15 cellular contexts compared by ENCODE assay signal in genomic region chr2:235462415-235462790, GRCh38. TPM values are rescaled to one million over a fixed set of nuclear protein-coding genes. Genes with fewer than 3 reads are reported as not detected.
DNase-seq lines count a peak whose midpoint lies in the region; ATAC-seq and TF ChIP-seq lines count a peak whose summit lies in the region.
"Had no signal": no experiment of that assay in that cellular context is flagged by ENCODE, and none has a peak within 500 bp of the region (broad histone marks: within the 10 kb centered on the region; RNA-seq: fewer than 3 reads in every experiment).

No MANE protein-coding gene starts in this region.

- H3K9me3 ChIP-seq in right lobe of liver, result no peaks in the 10 kb centered on the region

- H3K27me3 ChIP-seq in right lobe of liver, result no peaks in the 10 kb centered on the region

- H3K36me3 ChIP-seq in right lobe of liver, result no peaks in the 10 kb centered on the region

- no peak overlapping the region for H3K27ac ChIP-seq in right lobe of liver
- H3K27ac ChIP-seq: C4-2B had no signal

- WGBS in right lobe of liver (ENCODE audit: insufficient coverage, low coverage, low lambda C conversion rate, missing lambda C conversion rate), result 82% methylated on average over 4 of the region's 4 CpGs

- no peak for TF ChIP-seq CTCF in nephron progenitor cell (IDR thresholded peaks at IDR 0.05)
- TF ChIP-seq CTCF in right lobe of liver (IDR thresholded peaks at IDR 0.05), result no peak

- H3K4me1 ChIP-seq in right lobe of liver, result no peaks in the 10 kb centered on the region

- in situ Hi-C loops in SK-MEL-5 (cut with HindIII; ENCODE audit: low pct_unique_long_range_greater_than_20kb, low sequenced_read_pairs), result no loop called here

- no peaks in the 10 kb centered on the region for H3K9me3 Mint-ChIP-seq in nephron progenitor cell
- H3K9me3 Mint-ChIP-seq: CD4-positive, alpha-beta T cell; GM23338 had no signal

- no peak for TF ChIP-seq POLR2A in right lobe of liver (IDR thresholded peaks at IDR 0.05)

- peaks cover 19% of the 10 kb centered on the region for H3K27me3 Mint-ChIP-seq in nephron progenitor cell (ENCODE audit: low read depth, poor library complexity)

- H3K36me3 Mint-ChIP-seq in nephron progenitor cell (ENCODE audit: low read depth), result no peaks in the 10 kb centered on the region

- no peak for ATAC-seq in right lobe of liver
- ATAC-seq: GM23338 had no signal

- intact Hi-C loops in right lobe of liver (cut with DNase I), result no loop called here

- peak; percentile 28 for DNase-seq in SK-MEL-5 (ENCODE audit: low read depth, low spot score)
- peak; percentile 68 for DNase-seq in globus pallidus (ENCODE audit: low spot score)
- DNase-seq in nephron progenitor cell, result no peak
- peak; percentile 40 for DNase-seq in superior temporal gyrus (ENCODE audit: extremely low spot score)
- no peak for DNase-seq in NCI-H2081 treated with DMSO at 0.1 percent for 48 hours (lab: John Stamatoyannopoulos, UW)
- DNase-seq in stimulated activated CD4-positive, alpha-beta T cell treated with anti-CD3 and anti-CD28 coated beads, Interleukin-1b, Interleukin-23, amount 100 ng/mL, for 48 hours, result no peak
- no peak for DNase-seq in right lobe of liver
- DNase-seq: ACHN; CD4-positive, alpha-beta T cell; DMS153; DMS79; GDM1; HCEC 1CT had no signal

- peaks cover 6% of the 10 kb centered on the region for H3K4me1 Mint-ChIP-seq in nephron progenitor cell
- H3K4me1 Mint-ChIP-seq: GM23338 had no signal

- H3K4me3 ChIP-seq in right lobe of liver, result no peak overlapping the region
- H3K4me3 ChIP-seq: GM23338 had no signal

- peak overlapping the region; percentile 85 for H3K27ac Mint-ChIP-seq in nephron progenitor cell
- H3K27ac Mint-ChIP-seq: CD4-positive, alpha-beta T cell; GM23338 had no signal

- no peak overlapping the region for H3K4me3 Mint-ChIP-seq in nephron progenitor cell
- H3K4me3 Mint-ChIP-seq: CD4-positive, alpha-beta T cell; GM23338 had no signal

RNA-seq across cellular contexts. Expression of gene AGAP1, which starts 31.4 kb away (rescaled TPM):
- 15.8 and 16.4 TPM in 2 replicates for total RNA-seq in SK-MEL-5 (2014; rRNA removed; shearing (Covaris generic))
- polyA plus RNA-seq in SK-MEL-5 (2015; cell fraction: cytosol; rRNA removed), result 21.9 and 26.7 TPM in 2 replicates
- polyA plus RNA-seq in SK-MEL-5 (2015; cell fraction: nucleus; rRNA removed), result 11.5 and 21.8 TPM in 2 replicates
- total RNA-seq in right lobe of liver, result 10 to 100 TPM in 3 of 6 experiments, 1 to 10 TPM in 3; 8.1 to 11.2 (median 9.8) TPM

Comparison
In these comparisons a context has a peak if more than half of its experiments do, and no peak if none do; other contexts are left out.
1. DNase-seq: peak in SK-MEL-5 (single experiment), globus pallidus (single experiment) and superior temporal gyrus (single experiment); none in nephron progenitor cell (single experiment), NCI-H2081 treated with DMSO at 0.1 percent for 48 hours (single experiment), stimulated activated CD4-positive, alpha-beta T cell treated with anti-CD3 and anti-CD28 coated beads, Interleukin-1b, Interleukin-23, amount 100 ng/mL, for 48 hours (single experiment) and right lobe of liver (0 of 3).